8 cellular contexts compared by ENCODE assay signal in genomic region chr2:109794074-109794737, GRCh38. TPM values are rescaled to one million over a fixed set of nuclear protein-coding genes. Genes with fewer than 3 reads are reported as not detected.
DNase-seq lines count a peak whose midpoint lies in the region; ATAC-seq and TF ChIP-seq lines count a peak whose summit lies in the region.
"Not testable (repeated sequence)": the region's sequence is repeated elsewhere in the genome, so short reads cannot be mapped to it uniquely, and the experiment has no call there.

Gene RGPD5, plus strand, starts transcription at chr2:109794305. Its CDS starts 161 bp downstream, at chr2:109794466.

- DNase-seq in RWPE2 (ENCODE audit: low spot score); body of pancreas; heart right ventricle; neural progenitor cell (ENCODE audit: low spot score); transverse colon: not testable (repeated sequence)

- peak within 1 kb of the TSS; percentile 20 for H3K4me3 ChIP-seq in RWPE2 (ENCODE audit: severe bottlenecking)
- H3K4me3 ChIP-seq in body of pancreas, heart right ventricle, neural progenitor cell, transverse colon: not testable (repeated sequence)

- no CpG with 5 or more reads among the region's 77 CpGs for WGBS in body of pancreas, 2 donors
- WGBS in heart right ventricle, 2 donors: 0% methylated on average over 10 of the region's 77 CpGs; no CpG with 5 or more reads in 1 of the 2 donors
- no CpG with 5 or more reads among the region's 77 CpGs for WGBS in transverse colon (ENCODE audit: low coverage in 1 of 2), 2 donors

- not testable (repeated sequence) for H3F3A ChIP-seq in neural progenitor cell (ENCODE audit: low read depth)

- H3K4me1 Mint-ChIP-seq in neural progenitor cell: not testable (repeated sequence)

- not testable (repeated sequence) for H3K27ac Mint-ChIP-seq in neural progenitor cell

- not testable (repeated sequence) for H2AFZ ChIP-seq in neural progenitor cell (replicated peaks)

- TF ChIP-seq EP300 in transverse colon (IDR thresholded peaks at IDR 0.05; ENCODE audit: low read depth): not testable (repeated sequence)

- H3K27me3 Mint-ChIP-seq in neural progenitor cell (ENCODE audit: insufficient read depth, low read depth): not testable (repeated sequence)

- H3K9me3 ChIP-seq in RWPE2 (ENCODE audit: severe bottlenecking); body of pancreas; heart right ventricle; neural progenitor cell (ENCODE audit: low read depth); transverse colon: not testable (repeated sequence)

- not testable (repeated sequence) for TF ChIP-seq POLR2A in body of pancreas (IDR thresholded peaks at IDR 0.05); transverse colon (IDR thresholded peaks at IDR 0.05)

- H3K9me3 Mint-ChIP-seq in neural progenitor cell: not testable (repeated sequence)

- peak; percentile 93 for ATAC-seq in GM18873 (IDR thresholded peaks at IDR 0.05; ENCODE audit: low FRiP score, unreplicated experiment)
- ATAC-seq in GM21786 (IDR thresholded peaks at IDR 0.05; ENCODE audit: unreplicated experiment): peak; percentile 97
- peak; percentile 98 for ATAC-seq in HG03103 (IDR thresholded peaks at IDR 0.05; ENCODE audit: low read depth, unreplicated experiment)
- peak; percentile 96 for ATAC-seq in RWPE2 (ENCODE audit: low read depth)
- ATAC-seq in body of pancreas: peak; percentile 100
- peak; percentile 98 to 100 (median 99) for ATAC-seq in heart right ventricle

- in situ Hi-C loops in transverse colon (cut with MboI; ENCODE audit: low pct_ligation_motif_present in 1 of 4, low pct_unique_long_range_greater_than_20kb in 1 of 4, low sequenced_read_pairs in 3 of 4): not testable (repeated sequence)

- H3K9ac ChIP-seq in neural progenitor cell: not testable (repeated sequence)

- not testable (repeated sequence) for H3K79me2 ChIP-seq in neural progenitor cell (ENCODE audit: low read depth)

- H3K4me2 ChIP-seq in neural progenitor cell: not testable (repeated sequence)

- not testable (repeated sequence) for H3K4me1 ChIP-seq in RWPE2 (ENCODE audit: insufficient read depth, poor library complexity, severe bottlenecking); body of pancreas; heart right ventricle; neural progenitor cell; transverse colon

- not testable (repeated sequence) for H3K27ac ChIP-seq in RWPE2 (ENCODE audit: poor library complexity, severe bottlenecking); body of pancreas; heart right ventricle; neural progenitor cell; transverse colon

- intact Hi-C loops in body of pancreas (cut with DNase I); heart right ventricle (cut with DNase I); transverse colon (cut with DNase I; ENCODE audit: low total_unique reads): not testable (repeated sequence)

- H3K27me3 ChIP-seq in RWPE2 (ENCODE audit: insufficient read depth, poor library complexity, severe bottlenecking); body of pancreas; heart right ventricle; neural progenitor cell; transverse colon: not testable (repeated sequence)

- H3K36me3 Mint-ChIP-seq in neural progenitor cell: not testable (repeated sequence)

- not testable (repeated sequence) for H3K36me3 ChIP-seq in RWPE2 (ENCODE audit: low read depth); body of pancreas (replicated peaks in 1 of 2; ENCODE audit: insufficient read depth in 1 of 2, low read depth in 2 of 2); heart right ventricle; neural progenitor cell; transverse colon

- H3K4me3 Mint-ChIP-seq in neural progenitor cell: not testable (repeated sequence)

- H4K20me1 ChIP-seq in neural progenitor cell (ENCODE audit: low read depth): not testable (repeated sequence)

- TF ChIP-seq CTCF in RWPE2 (IDR thresholded peaks at IDR 0.05; ENCODE audit: poor library complexity, severe bottlenecking); body of pancreas (IDR thresholded peaks at IDR 0.05); heart right ventricle (IDR thresholded peaks at IDR 0.05); neural progenitor cell (IDR thresholded peaks at IDR 0.05); transverse colon (IDR thresholded peaks at IDR 0.05): not testable (repeated sequence)

RNA-seq across cellular contexts. Expression of gene RGPD5, which starts in this region (rescaled TPM):
- 10 to 100 TPM; 25.7 to 42.8 TPM for total RNA-seq in body of pancreas
- total RNA-seq in heart right ventricle: 10 to 100 TPM; 14.6 to 34.8 (median 20.0) TPM
- polyA plus RNA-seq in heart right ventricle: 10 to 100 TPM in 1 of 2 donors, 1 to 10 TPM in 1; 2.2 to 11.9 TPM
- total RNA-seq in neural progenitor cell (ENCODE audit: low replicate concordance): 34.0 and 34.5 TPM in 2 replicates
- 10 to 100 TPM in 3 of 4 donors, 1 to 10 TPM in 1; 8.8 to 38.2 (median 31.8) TPM for total RNA-seq in transverse colon
